Comparison of ENCODE assay signal across 9 cellular contexts in genomic region chr5:126998201-126998631, GRCh38. TPM values are rescaled to one million over a fixed set of nuclear protein-coding genes. Genes with fewer than 3 reads are reported as not detected.
DNase-seq lines count a peak whose midpoint lies in the region; ATAC-seq and TF ChIP-seq lines count a peak whose summit lies in the region.
"Had no signal": no experiment of that assay in that cellular context is flagged by ENCODE, and none has a peak within 500 bp of the region (broad histone marks: within the 10 kb centered on the region; RNA-seq: fewer than 3 reads in every experiment).

No MANE protein-coding gene starts in this region.

- WGBS in thyroid gland, 2 donors, result 18 to 32% methylated on average over 2 of the region's 2 CpGs

- H3K4me1 ChIP-seq in thyroid gland, result peaks cover 12 to 19% of the 10 kb centered on the region in 2 donors
- no peaks in the 10 kb centered on the region for H3K4me1 ChIP-seq in uterus

- no peak overlapping the region for H3K4me3 ChIP-seq in thyroid gland (replicated peaks in 1 of 3)
- no peak overlapping the region for H3K4me3 ChIP-seq in uterus

- H3K27ac ChIP-seq in thyroid gland (no peak overlapping the region), uterus (no peak overlapping the region)

- H3K9me3 ChIP-seq in thyroid gland, result no peaks in the 10 kb centered on the region
- no peaks in the 10 kb centered on the region for H3K9me3 ChIP-seq in uterus

- H3K36me3 ChIP-seq in thyroid gland (no peaks in the 10 kb centered on the region), uterus (no peaks in the 10 kb centered on the region)

- no peaks in the 10 kb centered on the region for H3K27me3 ChIP-seq in thyroid gland
- H3K27me3 ChIP-seq in uterus, result no peaks in the 10 kb centered on the region

- intact Hi-C loops in thyroid gland (cut with DNase I), result no loop called here
- intact Hi-C loops in uterus (cut with DNase I; ENCODE audit: low total_unique reads), result no loop called here

- TF ChIP-seq CTCF in thyroid gland (IDR thresholded peaks at IDR 0.05) (no peak), uterus (IDR thresholded peaks at IDR 0.05) (no peak)

- peak; percentile 86 for ATAC-seq in HG03064 (IDR thresholded peaks at IDR 0.05; ENCODE audit: low read depth, unreplicated experiment)
- ATAC-seq: activated T-cell treated with anti-CD3 and anti-CD28 coated beads, Interleukin-2, amount 50 U/mL, for 4 hours had no signal

- TF ChIP-seq POLR2A in thyroid gland (IDR thresholded peaks at IDR 0.05) (no peak), uterus (IDR thresholded peaks at IDR 0.05) (no peak)

- DNase-seq in NCI-H748 (lab: John Stamatoyannopoulos, UW; ENCODE audit: unreplicated experiment), result peak; percentile 8
- no peak for DNase-seq in NCI-H748 treated with DMSO at 0.1 percent for 48 hours (lab: John Stamatoyannopoulos, UW)
- DNase-seq in amniotic epithelial cell (ENCODE audit: low read depth), result peak; percentile 35
- peak; percentile 42 to 50 for DNase-seq in thyroid gland
- no peak for DNase-seq in T1000 (lab: John Stamatoyannopoulos, UW)
- DNase-seq in uterus, result no peak
- no peak for DNase-seq in stimulated activated CD4-positive, alpha-beta T cell treated with anti-CD3 and anti-CD28 coated beads, Interleukin-1b, Interleukin-23, amount 100 ng/mL, for 48 hours
- DNase-seq: activated T-cell treated with anti-CD3 and anti-CD28 coated beads, Interleukin-2, amount 50 U/mL, for 4 hours had no signal

RNA-seq across cellular contexts. Expression of gene MARCHF3, which starts 32.1 kb away (rescaled TPM):
- 10 to 100 TPM in 1 of 4 donors, 1 to 10 TPM in 3; 3.0 to 14.5 (median 4.6) TPM for total RNA-seq in thyroid gland
- total RNA-seq in uterus, result 10 to 100 TPM in 1 of 4 donors, 1 to 10 TPM in 3; 6.2 to 11.9 (median 8.1) TPM

Comparison
In these comparisons a context has a peak if more than half of its experiments do, and no peak if none do; other contexts are left out.
1. DNase-seq: peak in NCI-H748 (single experiment), amniotic epithelial cell (single experiment) and thyroid gland (2 of 2); none in NCI-H748 treated with DMSO at 0.1 percent for 48 hours (single experiment), T1000 (single experiment), uterus (0 of 2) and stimulated activated CD4-positive, alpha-beta T cell treated with anti-CD3 and anti-CD28 coated beads, Interleukin-1b, Interleukin-23, amount 100 ng/mL, for 48 hours (single experiment).